Comparison of ENCODE assay signal across 8 cellular contexts in the genomic region with DNA sequence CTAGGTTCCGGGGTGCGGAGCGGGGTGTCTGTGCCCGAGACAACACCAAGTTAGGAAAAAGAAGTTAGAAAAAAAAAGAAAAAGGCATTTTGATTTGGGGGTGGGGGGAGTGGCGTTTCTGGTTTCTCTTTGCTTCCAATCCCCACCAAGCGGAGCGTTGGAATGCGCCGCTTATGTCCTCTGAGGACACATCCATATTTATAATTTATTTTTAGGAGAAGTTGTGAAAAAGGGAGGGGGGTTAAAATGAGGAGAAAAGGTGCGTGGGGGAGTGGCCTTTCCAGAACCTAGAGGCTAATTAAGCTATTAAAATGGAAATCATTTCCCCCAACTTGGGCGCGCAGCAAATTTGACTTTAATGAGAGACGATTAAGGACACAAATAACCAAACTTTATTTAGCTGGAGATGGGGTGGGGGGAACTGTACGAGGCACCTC.
DNase-seq lines count a peak whose midpoint lies in the region; ATAC-seq, FAIRE-seq and TF ChIP-seq lines count a peak whose summit lies in the region.

No MANE protein-coding gene starts in this region.

- TF ChIP-seq CTCF in GM06990 (IDR thresholded peaks at IDR 0.05; ENCODE audit: insufficient read depth, low read length, poor library complexity, severe bottlenecking), result no peak
- TF ChIP-seq CTCF in fibroblast of pulmonary artery (IDR thresholded peaks at IDR 0.05; ENCODE audit: low read length, missing control alignments), result no peak
- no peak for TF ChIP-seq CTCF in psoas muscle (IDR thresholded peaks at IDR 0.05)

- H3K36me3 ChIP-seq in GM06990 (ENCODE audit: control insufficient read depth, insufficient read depth, low read length) (peaks cover 2% of the 10 kb centered on the region), SJSA1 (peaks cover 36% of the 10 kb centered on the region), psoas muscle (ENCODE audit: insufficient read depth in 1 of 2, low read depth in 1 of 2) (peaks cover 0 to 2% of the 10 kb centered on the region in 2 donors)

- ATAC-seq in psoas muscle (no peak), GM21723 (IDR thresholded peaks at IDR 0.05; ENCODE audit: unreplicated experiment) (no peak), GM19395 (IDR thresholded peaks at IDR 0.05; ENCODE audit: unreplicated experiment) (no peak)

- FAIRE-seq in RCC 7860 (lab: Jason Lieb, UNC), result no peak

- DNase-seq in GM06990 (ENCODE audit: extremely low read depth, insufficient read length) (no peak), SJSA1 (ENCODE audit: low read depth in 1 of 2, low spot score in 2 of 2) (peak in 1 of 2 experiments; percentile 40), fibroblast of pulmonary artery (ENCODE audit: low read depth) (peak; percentile 34), psoas muscle (no peak), RCC 7860 (ENCODE audit: low spot score) (no peak)
- DNase-seq in NK-92 treated with Interleukin-12 subunit alpha and Interleukin-12 subunit beta, amount 100 ng/mL, for 24 hours (lab: John Stamatoyannopoulos, UW), result no peak

- H3K4me3 ChIP-seq in GM06990 (replicated peaks; ENCODE audit: low read depth, low read length) (peak overlapping the region; percentile 69), SJSA1 (peak overlapping the region; percentile 98), fibroblast of pulmonary artery (replicated peaks; ENCODE audit: low read depth, low read length) (peak overlapping the region; percentile 86), psoas muscle (peak overlapping the region; percentile 97)

- H3K9me3 ChIP-seq in SJSA1 (replicated peaks) (no peaks in the 10 kb centered on the region), psoas muscle (no peaks in the 10 kb centered on the region)

- H3K27me3 ChIP-seq in GM06990 (replicated peaks; ENCODE audit: control insufficient read depth, insufficient read depth, low read length) (no peaks in the 10 kb centered on the region), SJSA1 (replicated peaks) (no peaks in the 10 kb centered on the region), psoas muscle (ENCODE audit: insufficient read depth in 3 of 3, low read length in 2 of 3) (no peaks in the 10 kb centered on the region)

- peaks cover 46% of the 10 kb centered on the region for H3K4me1 ChIP-seq in SJSA1 (replicated peaks)
- peaks cover 20% of the 10 kb centered on the region for H3K4me1 ChIP-seq in psoas muscle

- 2 to 6% (median 2%) methylated on average over 14 of the region's 14 CpGs for WGBS in psoas muscle, 3 donors

- H3K27ac ChIP-seq in SJSA1 (peak overlapping the region; percentile 32), psoas muscle (peak overlapping the region; percentile 97)

- intact Hi-C loops in psoas muscle (cut with DNase I), result loop anchor here in 1 of 2 donors (5.0 to 10.0 kb wide), 3 partner anchors 112 to 224 kb away; no protein-coding TSS in a partner anchor
